Comparison of ENCODE assay signal across 26 cellular contexts in the genomic region with DNA sequence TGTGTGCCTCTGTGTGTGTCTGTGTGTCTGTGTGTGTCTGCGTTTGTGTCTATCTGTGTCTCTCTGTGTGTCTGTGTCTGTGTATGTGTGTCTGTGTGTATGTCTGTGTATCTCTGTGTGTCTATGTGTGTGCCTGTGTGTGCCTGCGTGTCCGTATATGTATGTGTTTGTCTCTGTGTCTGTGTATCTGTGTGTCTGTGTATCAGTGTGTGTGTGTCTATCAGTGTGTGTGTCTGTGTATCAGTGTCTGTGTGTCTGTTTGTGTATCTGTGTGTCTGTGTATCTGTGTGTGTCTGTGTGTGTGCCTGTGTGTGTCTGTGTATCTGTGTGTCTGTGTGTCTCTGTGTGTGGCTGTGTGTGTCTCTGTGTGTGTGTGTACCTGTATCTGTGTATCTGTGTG. TPM values are rescaled to one million over a fixed set of nuclear protein-coding genes. Genes with fewer than 3 reads are reported as not detected.
"Had no signal": no experiment of that assay in that cellular context is flagged by ENCODE, and none has a peak within 500 bp of the region (broad histone marks: within the 10 kb centered on the region; RNA-seq: fewer than 3 reads in every experiment).

No MANE protein-coding gene starts in this region.

- H3K9me3 Mint-ChIP-seq: activated CD4-positive, alpha-beta memory T cell treated with anti-CD3 and anti-CD28 coated beads for 36 hours; activated CD4-positive, alpha-beta T cell treated with anti-CD3 and anti-CD28 coated beads, Interleukin-2, amount 10 ng/mL, durations not matched to agents 24 days and 14 days; activated naive CD4-positive, alpha-beta T cell treated with anti-CD3 and anti-CD28 coated beads, Interleukin-2, amount 50 U/mL, for 72 hours; activated T-cell treated with anti-CD3 and anti-CD28 coated beads, Interleukin-2, amount 50 U/mL, for 24 hours; natural killer cell had no signal

- H3K9ac ChIP-seq: neural progenitor cell had no signal

- H3K36me3 Mint-ChIP-seq: activated CD4-positive, alpha-beta memory T cell treated with anti-CD3 and anti-CD28 coated beads for 36 hours; activated naive CD4-positive, alpha-beta T cell treated with anti-CD3 and anti-CD28 coated beads, Interleukin-2, amount 50 U/mL, for 72 hours; natural killer cell; neural progenitor cell had no signal

- H3K27ac ChIP-seq: cardiac muscle cell, colonic mucosa, gastrocnemius medialis, lower lobe of right lung, neural progenitor cell, spleen, tibial nerve had no signal

- H2AFZ ChIP-seq: neural progenitor cell had no signal

- H3K4me3 ChIP-seq: cardiac muscle cell, colonic mucosa, gastrocnemius medialis, lower lobe of right lung, neural progenitor cell, spleen, tibial nerve had no signal

- ATAC-seq: activated naive CD4-positive, alpha-beta T cell treated with anti-CD3 and anti-CD28 coated beads, Interleukin-2, amount 50 U/mL, for 72 hours; gastrocnemius medialis; right cardiac atrium had no signal

- H3K9me3 ChIP-seq: colonic mucosa, gastrocnemius medialis, lower lobe of right lung, spleen, tibial nerve had no signal

- H3K4me1 Mint-ChIP-seq: activated CD4-positive, alpha-beta T cell treated with anti-CD3 and anti-CD28 coated beads, Interleukin-2, amount 10 ng/mL, durations not matched to agents 24 days and 14 days; natural killer cell; neural progenitor cell had no signal

- H3K4me3 Mint-ChIP-seq: activated CD4-positive, alpha-beta memory T cell treated with anti-CD3 and anti-CD28 coated beads for 36 hours; activated CD4-positive, alpha-beta T cell treated with anti-CD3 and anti-CD28 coated beads, Interleukin-2, amount 10 ng/mL, durations not matched to agents 24 days and 14 days; activated T-cell treated with anti-CD3 and anti-CD28 coated beads, Interleukin-2, amount 50 U/mL, for 24 hours; natural killer cell; neural progenitor cell had no signal

- DNase-seq: activated CD4-positive, alpha-beta memory T cell treated with anti-CD3 and anti-CD28 coated beads for 36 hours; activated CD4-positive, alpha-beta T cell treated with anti-CD3 and anti-CD28 coated beads, Interleukin-2, amount 10 ng/mL, durations not matched to agents 24 days and 14 days; activated CD4-positive, CD25-positive, alpha-beta regulatory T cell treated with anti-CD3 and anti-CD28 coated beads, Interleukin-2, amount 50 U/mL, for 72 hours; activated CD8-positive, alpha-beta memory T cell treated with anti-CD3 and anti-CD28 coated beads, Interleukin-2, amount 50 U/mL, for 4 hours; activated gamma-delta T cell treated with Interleukin-2 at 50 U/mL for 16 hours; activated T-cell treated with anti-CD3 and anti-CD28 coated beads, Interleukin-2, amount 50 U/mL, for 24 hours; cerebellar nuclear complex; colonic mucosa; effector CD8-positive, alpha-beta T cell; gastrocnemius medialis; glutamatergic neuron; lower lobe of right lung; mesendoderm; natural killer cell; right cardiac atrium; spleen; stimulated activated naive CD4-positive, alpha-beta T cell treated with Interleukin-2 at 50 U/mL for 16 hours; T-helper 2 cell had no signal

- H3K27ac Mint-ChIP-seq: activated CD4-positive, alpha-beta memory T cell treated with anti-CD3 and anti-CD28 coated beads for 36 hours; activated CD4-positive, alpha-beta T cell treated with anti-CD3 and anti-CD28 coated beads, Interleukin-2, amount 10 ng/mL, durations not matched to agents 24 days and 14 days; activated naive CD4-positive, alpha-beta T cell treated with anti-CD3 and anti-CD28 coated beads, Interleukin-2, amount 50 U/mL, for 72 hours; activated T-cell treated with anti-CD3 and anti-CD28 coated beads, Interleukin-2, amount 50 U/mL, for 24 hours; natural killer cell; neural progenitor cell had no signal

- H3K4me2 ChIP-seq: neural progenitor cell had no signal

- H3K27me3 Mint-ChIP-seq: activated CD4-positive, alpha-beta memory T cell treated with anti-CD3 and anti-CD28 coated beads for 36 hours; activated T-cell treated with anti-CD3 and anti-CD28 coated beads, Interleukin-2, amount 50 U/mL, for 24 hours had no signal

- H3K4me1 ChIP-seq: colonic mucosa, gastrocnemius medialis, lower lobe of right lung, neural progenitor cell, spleen, tibial nerve had no signal

- H3K36me3 ChIP-seq: cardiac muscle cell, colonic mucosa, gastrocnemius medialis, lower lobe of right lung, neural progenitor cell, spleen, tibial nerve had no signal

- H3K27me3 ChIP-seq: cardiac muscle cell, colonic mucosa, gastrocnemius medialis, neural progenitor cell, spleen, tibial nerve had no signal

RNA-seq across cellular contexts. Expression of gene BCL2L14, which starts 23.1 kb away (rescaled TPM):
- total RNA-seq: cardiac muscle cell, dermis microvascular lymphatic vessel endothelial cell, epithelial cell of proximal tubule, gastrocnemius medialis, kidney epithelial cell, pulmonary artery endothelial cell, right cardiac atrium, tibial nerve had no signal
- polyA plus RNA-seq: cardiac muscle cell, right cardiac atrium had no signal
